In genomic region chr19:1567116-1567847, GRCh38 we compare ENCODE assay signal across 8 cellular contexts. TPM values are rescaled to one million over a fixed set of nuclear protein-coding genes. Genes with fewer than 3 reads are reported as not detected.
DNase-seq lines count a peak whose midpoint lies in the region; ATAC-seq and TF ChIP-seq lines count a peak whose summit lies in the region.

No MANE protein-coding gene starts in this region.

- WGBS in lower leg skin, 2 donors, result 0 to 2% methylated on average over 17 to 34 of the region's 108 CpGs

- ATAC-seq in HG02852 (IDR thresholded peaks at IDR 0.05; ENCODE audit: unreplicated experiment) (no peak), HG02571 (IDR thresholded peaks at IDR 0.05; ENCODE audit: unreplicated experiment) (no peak), HG03196 (IDR thresholded peaks at IDR 0.05; ENCODE audit: unreplicated experiment) (no peak)

- DNase-seq in HT-29 (ENCODE audit: low spot score) (peak; percentile 15), cardiac fibroblast (ENCODE audit: low read depth in 2 of 2) (peak in 1 of 2 donors; percentile 14), lower leg skin (ENCODE audit: low spot score in 2 of 2) (no peak), uterus (peak in 1 of 2 donors; percentile 43)

- H3K36me3 ChIP-seq in ACC112 (ENCODE audit: insufficient read depth, low read length), result no peaks in the 10 kb centered on the region
- no peaks in the 10 kb centered on the region for H3K36me3 ChIP-seq in uterus

- peaks cover 8% of the 10 kb centered on the region for H3K4me1 ChIP-seq in ACC112 (ENCODE audit: control insufficient read depth, insufficient read depth, low read length, unreplicated experiment)
- peaks cover 0 to 15% of the 10 kb centered on the region in 2 donors for H3K4me1 ChIP-seq in uterus

- peak overlapping the region; percentile 43 for H2AFZ ChIP-seq in ACC112 (ENCODE audit: low read length, unreplicated experiment)

- intact Hi-C loops in lower leg skin (cut with DNase I; ENCODE audit: low total_unique reads) (no loop called here), uterus (cut with DNase I; ENCODE audit: low total_unique reads) (no loop called here)

- TF ChIP-seq CTCF in cardiac fibroblast (IDR thresholded peaks at IDR 0.05; ENCODE audit: low read depth, low read length) (no peak), lower leg skin (IDR thresholded peaks at IDR 0.05) (no peak), uterus (IDR thresholded peaks at IDR 0.05) (no peak)

- peaks cover 14% of the 10 kb centered on the region for H3K79me2 ChIP-seq in ACC112 (ENCODE audit: control insufficient read depth, insufficient read depth, low read length, unreplicated experiment)

- peak overlapping the region; percentile 37; the same call in 1 of the 2 replicates for H3K27ac ChIP-seq in ACC112 (ENCODE audit: low read depth, low read length)
- H3K27ac ChIP-seq in uterus, result peak overlapping the region; percentile 75 to 83

- TF ChIP-seq POLR2A in lower leg skin (IDR thresholded peaks at IDR 0.05) (no peak), uterus (IDR thresholded peaks at IDR 0.05) (no peak)

- H3K27me3 ChIP-seq in ACC112 (ENCODE audit: insufficient read depth, low read length) (no peaks in the 10 kb centered on the region), uterus (no peaks in the 10 kb centered on the region)

- peak overlapping the region; percentile 89 for H3K4me3 ChIP-seq in ACC112 (ENCODE audit: low read depth, low read length)
- H3K4me3 ChIP-seq in cardiac fibroblast (replicated peaks in 1 of 2; ENCODE audit: low read depth in 2 of 2, low read length in 2 of 2), result peak overlapping the region; percentile 75 to 78
- peak overlapping the region; percentile 50 for H3K4me3 ChIP-seq in lower leg skin (ENCODE audit: low read depth, poor library complexity, severe bottlenecking)
- peak overlapping the region; percentile 41 to 84 for H3K4me3 ChIP-seq in uterus

- no peaks in the 10 kb centered on the region for H3K9me3 ChIP-seq in uterus

RNA-seq across cellular contexts. Expression of gene MEX3D, which starts 0.8 kb away (rescaled TPM):
- total RNA-seq in HT-29 (2014; rRNA removed; shearing (Covaris generic)), result 75.4 and 90.6 TPM in 2 replicates
- total RNA-seq in lower leg skin, result 10 to 100 TPM; 37.3 to 44.1 (median 42.2) TPM
- total RNA-seq in uterus, result 10 to 100 TPM in 3 of 4 donors, 1 to 10 TPM in 1; 4.4 to 34.8 (median 23.2) TPM

RNA-seq across cellular contexts. Expression of gene MBD3, which starts 25.4 kb away (rescaled TPM):
- total RNA-seq in HT-29 (2014; rRNA removed; shearing (Covaris generic)), result 202 and 231 TPM in 2 replicates
- total RNA-seq in lower leg skin (10 to 100 TPM; 51.7 to 85.7 (median 79.3) TPM), uterus (10 to 100 TPM; 53.8 to 75.9 (median 64.5) TPM)

RNA-seq across cellular contexts. Expression of gene UQCR11, which starts 38.0 kb away (rescaled TPM):
- 121 and 155 TPM in 2 replicates for total RNA-seq in HT-29 (2014; rRNA removed; shearing (Covaris generic))
- total RNA-seq in lower leg skin (10 to 100 TPM; 24.8 to 71.8 (median 46.1) TPM), uterus (100 to 1,000 TPM in 1 of 4 donors, 10 to 100 TPM in 3; 20.6 to 110 (median 30.8) TPM)

RNA-seq across cellular contexts. Expression of gene PLK5, which starts 43.4 kb away (rescaled TPM):
- total RNA-seq in HT-29 (2014; rRNA removed; shearing (Covaris generic)), result not detected in 2 replicates
- under 1 TPM in 2 of 4 donors, not detected in 2; 0.23 to 0.84 TPM for total RNA-seq in lower leg skin
- 1 to 10 TPM in 1 of 4 donors, under 1 TPM in 1, not detected in 2; 0.21 to 2.7 TPM for total RNA-seq in uterus

RNA-seq across cellular contexts. Expression of gene ADAMTSL5, which starts 54.5 kb away (rescaled TPM):
- 1.3 and 3.9 TPM in 2 replicates for total RNA-seq in HT-29 (2014; rRNA removed; shearing (Covaris generic))
- 1 to 10 TPM in 3 of 4 donors, under 1 TPM in 1; 0.46 to 7.0 (median 4.6) TPM for total RNA-seq in lower leg skin
- 10 to 100 TPM in 3 of 4 donors, 1 to 10 TPM in 1; 3.5 to 39.4 (median 12.6) TPM for total RNA-seq in uterus
